8 cellular contexts compared by ENCODE assay signal in the genomic region with DNA sequence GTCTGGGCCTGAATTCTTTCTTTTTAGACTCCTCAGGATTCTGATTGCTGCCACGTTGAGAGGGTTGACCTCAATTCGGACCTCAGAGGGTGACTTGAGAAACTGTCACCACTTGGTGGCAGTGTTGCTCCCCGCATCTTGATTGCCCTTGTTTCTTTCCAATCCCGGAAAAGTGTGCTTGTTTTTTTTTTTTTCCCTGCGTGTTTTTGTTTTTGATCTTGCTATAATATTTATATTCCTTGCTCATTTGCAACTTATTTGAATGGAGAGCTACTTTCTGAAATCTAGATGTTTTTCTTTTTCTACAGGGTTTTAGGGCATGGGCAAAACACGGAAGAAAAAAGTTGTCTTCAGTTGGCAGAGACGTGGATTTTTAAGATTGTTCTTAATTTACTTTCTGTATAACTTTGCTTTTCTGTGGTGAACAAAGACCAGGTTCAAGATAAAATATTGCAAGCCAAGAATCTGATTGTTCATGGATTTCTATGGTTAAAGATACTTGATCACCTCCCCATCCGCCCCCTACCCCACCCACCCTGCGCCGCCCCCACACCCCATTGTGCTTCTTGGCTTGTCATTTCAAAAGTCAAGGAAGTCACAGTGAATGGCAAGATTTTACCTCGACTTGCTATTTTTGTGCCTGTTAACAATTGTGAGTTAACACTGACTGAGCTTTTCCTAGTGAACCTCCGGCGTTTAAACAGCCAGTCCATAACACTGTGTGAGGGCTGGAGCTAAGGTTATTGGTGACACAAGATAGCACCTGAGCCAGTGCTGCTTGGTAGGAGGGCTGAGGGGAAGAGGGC.
DNase-seq lines count a peak whose midpoint lies in the region; ATAC-seq and TF ChIP-seq lines count a peak whose summit lies in the region.

No MANE protein-coding gene starts in this region.

- H3K4me2 ChIP-seq in mammary epithelial cell (ENCODE audit: insufficient read depth, low read depth, low read length) = peak overlapping the region; percentile 69

- no peaks in the 10 kb centered on the region for H3K4me1 ChIP-seq in mammary epithelial cell (ENCODE audit: insufficient read depth, low read length)

- dilution Hi-C loops in mammary epithelial cell (cut with HindIII; ENCODE audit: low sequenced_read_pairs) = no loop called here

- peak overlapping the region; percentile 27 for H2AFZ ChIP-seq in mammary epithelial cell (ENCODE audit: low read depth, low read length)

- no TSS peak for BruUV-seq in mammary epithelial cell (replicated peaks; lab: Mats Ljungman, UMichigan)

- intact Hi-C loops in mammary epithelial cell (cut with micrococcal nuclease) = loop anchor here (1.0 to 10.0 kb wide), 8 partner anchors 65 to 721 kb away; a partner anchor contains a TSS

- peak overlapping the region; percentile 44 for H3K9ac ChIP-seq in mammary epithelial cell (ENCODE audit: insufficient read depth, low read length)

- 20% methylated on average over 9 of the region's 13 CpGs for WGBS in mammary epithelial cell (ENCODE audit: low coverage, missing lambda C conversion rate)

- no peaks in the 10 kb centered on the region for H3K79me2 ChIP-seq in mammary epithelial cell (ENCODE audit: insufficient read depth, low read length)

- ATAC-seq in GM19452 (IDR thresholded peaks at IDR 0.05; ENCODE audit: unreplicated experiment) = peak; percentile 74
- no peak for ATAC-seq in GM21360 (IDR thresholded peaks at IDR 0.05; ENCODE audit: unreplicated experiment)

- no peak overlapping the region for H3K4me3 ChIP-seq in WERI-Rb-1 (ENCODE audit: low read depth, low read length)
- peak overlapping the region; percentile 12 to 26 (median 18) for H3K4me3 ChIP-seq in mammary epithelial cell (replicated peaks in 1 of 3; ENCODE audit: insufficient read depth in 1 of 3, low read depth in 2 of 3, low read length in 3 of 3)

- H3K36me3 ChIP-seq in WERI-Rb-1 = no peaks in the 10 kb centered on the region; the same call in 1 of the 2 replicates
- H3K36me3 ChIP-seq in mammary epithelial cell (ENCODE audit: insufficient read depth, low read length) = no peaks in the 10 kb centered on the region

- in situ Hi-C loops in mammary epithelial cell (cut with MboI; ENCODE audit: low sequenced_read_pairs in 2 of 2) = loop anchor here (5.0 to 10.0 kb wide), 5 partner anchors 113 to 673 kb away; no protein-coding TSS in a partner anchor

- peak; percentile 87 for DNase-seq in Ammon's horn (ENCODE audit: low spot score)
- DNase-seq in NCI-H1694 (lab: John Stamatoyannopoulos, UW) = peak; percentile 62
- DNase-seq in WERI-Rb-1 = peak; percentile 73
- DNase-seq in mammary epithelial cell = peak; percentile 50
- DNase-seq in islet precursor cell = peak; percentile 80
- DNase-seq in stimulated activated CD4-positive, alpha-beta T cell treated with anti-CD3 and anti-CD28 coated beads, Interleukin-15, amount 100 ng/mL, for 24 hours = peak; percentile 78

- CTCF ChIA-PET in mammary epithelial cell (lab: Charles Lee; ENCODE audit: low non-redundant PET) = no interaction called here

- H3K27ac ChIP-seq in WERI-Rb-1 (no peak overlapping the region), mammary epithelial cell (ENCODE audit: insufficient read depth, low read depth, low read length) (peak overlapping the region; percentile 47)

- H4K20me1 ChIP-seq in mammary epithelial cell (ENCODE audit: insufficient read depth, low read length) = no peaks in the 10 kb centered on the region

- no peaks in the 10 kb centered on the region for H3K27me3 ChIP-seq in WERI-Rb-1 (ENCODE audit: insufficient read depth, low read depth, severe bottlenecking)
- H3K27me3 ChIP-seq in mammary epithelial cell (ENCODE audit: insufficient read depth, low read length) = no peaks in the 10 kb centered on the region

- H3K9me3 ChIP-seq in WERI-Rb-1 (ENCODE audit: severe bottlenecking) = no peaks in the 10 kb centered on the region
- H3K9me3 ChIP-seq in mammary epithelial cell (replicated peaks; ENCODE audit: insufficient read depth, low read length) = no peaks in the 10 kb centered on the region

- TF ChIP-seq CTCF in WERI-Rb-1 (IDR thresholded peaks at IDR 0.05; ENCODE audit: low read depth, low read length) (peak; percentile 88), mammary epithelial cell (conservative IDR thresholded peaks at IDR 0.05 in 1 of 2, IDR thresholded peaks at IDR 0.05 in 1 of 2; ENCODE audit: extremely low read depth in 1 of 2, insufficient read depth in 1 of 2, low read depth in 1 of 2, low read length in 2 of 2) (peak; percentile 67 to 82)
